Comparison of ENCODE assay signal across 25 cellular contexts in genomic region chr5:39262981-39263380, GRCh38. TPM values are rescaled to one million over a fixed set of nuclear protein-coding genes. Genes with fewer than 3 reads are reported as not detected.
"Had no signal": no experiment of that assay in that cellular context is flagged by ENCODE, and none has a peak within 500 bp of the region (broad histone marks: within the 10 kb centered on the region; RNA-seq: fewer than 3 reads in every experiment).

No MANE protein-coding gene starts in this region.

- H3K27ac ChIP-seq: body of pancreas, dorsolateral prefrontal cortex, foreskin keratinocyte, lower lobe of right lung, prostate gland, right atrium auricular region, stomach had no signal

- H3K4me3 Mint-ChIP-seq: activated CD4-positive, alpha-beta T cell treated with anti-CD3 and anti-CD28 coated beads for 36 hours; activated naive CD8-positive, alpha-beta T cell treated with anti-CD3 and anti-CD28 coated beads for 36 hours; WTC11 had no signal

- H3K36me3 ChIP-seq: lower lobe of right lung, prostate gland, right atrium auricular region, stomach had no signal

- H3K4me1 Mint-ChIP-seq: WTC11 had no signal

- ATAC-seq: activated CD4-positive, alpha-beta T cell treated with anti-CD3 and anti-CD28 coated beads for 36 hours; body of pancreas; foreskin keratinocyte; left colon; lower lobe of right lung; WTC11 had no signal

- FAIRE-seq: TTC549 had no signal

- H3K4me3 ChIP-seq: body of pancreas, dorsolateral prefrontal cortex, lower lobe of right lung, prostate gland, right atrium auricular region, stomach had no signal

- H3K9me3 ChIP-seq: body of pancreas, lower lobe of right lung, prostate gland, right atrium auricular region, stomach had no signal

- H3K4me1 ChIP-seq: body of pancreas, foreskin keratinocyte, lower lobe of right lung, prostate gland, right atrium auricular region, stomach had no signal

- H3K36me3 Mint-ChIP-seq: activated naive CD8-positive, alpha-beta T cell treated with anti-CD3 and anti-CD28 coated beads for 36 hours; WTC11 had no signal

- H3K9me3 Mint-ChIP-seq: activated naive CD8-positive, alpha-beta T cell treated with anti-CD3 and anti-CD28 coated beads for 36 hours had no signal

- H3K27me3 Mint-ChIP-seq: activated CD4-positive, alpha-beta T cell treated with anti-CD3 and anti-CD28 coated beads for 36 hours; activated naive CD8-positive, alpha-beta T cell treated with anti-CD3 and anti-CD28 coated beads for 36 hours had no signal

- H3K27ac Mint-ChIP-seq: activated CD4-positive, alpha-beta T cell treated with anti-CD3 and anti-CD28 coated beads for 36 hours; activated naive CD8-positive, alpha-beta T cell treated with anti-CD3 and anti-CD28 coated beads for 36 hours; WTC11 had no signal

- DNase-seq: activated CD4-positive, alpha-beta T cell treated with anti-CD3 and anti-CD28 coated beads for 36 hours; activated CD4-positive, alpha-beta T cell treated with anti-CD3 and anti-CD28 coated beads, Interleukin-2, amount 50 U/mL, for 48 hours; activated naive CD4-positive, alpha-beta T cell; activated naive CD8-positive, alpha-beta T cell treated with anti-CD3 and anti-CD28 coated beads for 36 hours; activated T-cell treated with anti-CD3 and anti-CD28 coated beads for 4 hours; amygdala; body of pancreas; dorsolateral prefrontal cortex; foreskin keratinocyte; hippocampal formation; islet precursor cell; left colon; lower lobe of right lung; stimulated activated CD4-positive, alpha-beta T cell treated with anti-CD3 and anti-CD28 coated beads, Interleukin-12 subunit alpha, Interleukin-12 subunit beta, amount 100 ng/mL, for 4 hours; stimulated activated CD4-positive, alpha-beta T cell treated with anti-CD3 and anti-CD28 coated beads, Interleukin-2, amount 100 ng/mL, for 24 hours; stomach; SW 1271; trophoblast cell had no signal

- H3K27me3 ChIP-seq: body of pancreas, dorsolateral prefrontal cortex, foreskin keratinocyte, right atrium auricular region, stomach had no signal

RNA-seq across cellular contexts. Expression of gene FYB1, which starts 43.6 kb away (rescaled TPM):
- total RNA-seq: epithelial cell of proximal tubule, fibroblast of lung, foreskin keratinocyte had no signal
- polyA plus RNA-seq: fibroblast of lung, foreskin keratinocyte, neural cell had no signal
